ENCODE assay signal across 8 cellular contexts in the genomic region with DNA sequence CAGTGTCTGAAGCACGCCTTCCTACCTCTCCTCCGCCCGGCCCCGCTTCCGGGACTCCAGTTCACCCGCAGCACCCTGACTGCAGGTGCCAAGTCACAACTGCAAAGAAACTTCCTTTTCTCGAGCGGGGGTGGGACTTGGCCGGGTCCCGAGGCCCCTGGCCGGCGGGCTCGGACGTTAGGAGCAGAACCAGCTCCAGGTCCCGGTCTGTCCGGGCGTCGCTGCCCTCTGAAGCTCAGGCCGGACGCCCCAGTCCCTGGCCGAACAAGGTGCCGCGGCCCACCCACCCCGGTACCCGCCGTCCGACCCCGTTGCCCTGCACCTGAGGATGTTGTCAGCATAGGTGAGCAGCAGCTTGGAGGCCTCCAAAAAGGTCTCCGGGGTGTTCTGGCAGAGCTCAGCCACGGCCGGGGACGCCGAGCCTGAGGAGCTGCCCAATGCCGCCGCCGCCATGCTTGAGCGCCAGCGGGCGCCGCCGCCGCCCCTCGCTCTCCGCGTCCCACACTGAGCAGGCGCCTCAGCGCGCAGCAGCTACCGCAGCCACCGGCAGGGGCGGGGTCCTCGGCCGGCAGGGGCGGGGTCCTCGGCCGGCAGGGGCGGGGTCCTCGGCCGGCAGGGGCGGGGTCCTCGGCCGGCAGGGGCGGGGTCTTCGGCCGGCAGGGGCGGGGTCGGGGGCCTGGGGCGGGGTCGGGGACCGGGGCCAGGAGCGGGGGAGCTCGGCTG. TPM values are rescaled to one million over a fixed set of nuclear protein-coding genes. Genes with fewer than 3 reads are reported as not detected.
DNase-seq lines count a peak whose midpoint lies in the region; ATAC-seq and TF ChIP-seq lines count a peak whose summit lies in the region.

Gene NGLY1, minus strand, starts transcription at position 506 of the 723 bp plus-strand sequence. Its CDS starts 53 bp downstream, at position 453.

- DNase-seq in HFFc6, result peak; percentile 73
- DNase-seq in NAMALWA (ENCODE audit: low spot score), result peak; percentile 92
- peak; percentile 70 for DNase-seq in amniotic epithelial cell (ENCODE audit: low read depth)
- peak; percentile 86 for DNase-seq in left ventricle myocardium inferior
- DNase-seq in psoas muscle, result peak; percentile 87 to 93
- DNase-seq in ureter (ENCODE audit: low spot score), result peak; percentile 85

- 0% methylated on average over 34 to 71 of the region's 72 CpGs for WGBS in psoas muscle, 3 donors

- peak within 1 kb of the TSS; percentile 77 for H3K27ac Mint-ChIP-seq in HFFc6
- H3K27ac Mint-ChIP-seq in T-helper 1 cell treated with Interleukin-12 subunit alpha and Interleukin-12 subunit beta and Interleukin-4 antibody, amounts not matched to agents 30 μg/mL and 1 μg/mL, for 36 hours, result peak within 1 kb of the TSS; percentile 88

- peak within 1 kb of the TSS; percentile 92 for H3K4me3 Mint-ChIP-seq in HFFc6
- peak within 1 kb of the TSS; percentile 87 for H3K4me3 Mint-ChIP-seq in T-helper 1 cell treated with Interleukin-12 subunit alpha and Interleukin-12 subunit beta and Interleukin-4 antibody, amounts not matched to agents 30 μg/mL and 1 μg/mL, for 36 hours

- H3K4me3 ChIP-seq in GM12875 (ENCODE audit: low read depth, low read length) (peak within 1 kb of the TSS; percentile 74), left ventricle myocardium inferior (peak within 1 kb of the TSS; percentile 95), psoas muscle (peak within 1 kb of the TSS; percentile 93)

- H3K27ac ChIP-seq in left ventricle myocardium inferior (replicated peaks) (peak within 1 kb of the TSS; percentile 93), psoas muscle (peak within 1 kb of the TSS; percentile 96)

- peak; percentile 94 to 96 (median 95) for ATAC-seq in psoas muscle

- H3K9me3 Mint-ChIP-seq in HFFc6, result no peaks in the 10 kb centered on the region
- no peaks in the 10 kb centered on the region for H3K9me3 Mint-ChIP-seq in T-helper 1 cell treated with Interleukin-12 subunit alpha and Interleukin-12 subunit beta and Interleukin-4 antibody, amounts not matched to agents 30 μg/mL and 1 μg/mL, for 36 hours

- H3K9me3 ChIP-seq in left ventricle myocardium inferior (replicated peaks) (no peaks in the 10 kb centered on the region), psoas muscle (no peaks in the 10 kb centered on the region)

- H3K36me3 Mint-ChIP-seq in HFFc6 (ENCODE audit: low read depth), result no peaks in the 10 kb centered on the region
- peaks cover 15% of the 10 kb centered on the region for H3K36me3 Mint-ChIP-seq in T-helper 1 cell treated with Interleukin-12 subunit alpha and Interleukin-12 subunit beta and Interleukin-4 antibody, amounts not matched to agents 30 μg/mL and 1 μg/mL, for 36 hours (ENCODE audit: low read depth)

- H3K27me3 ChIP-seq in left ventricle myocardium inferior (ENCODE audit: low read depth) (no peaks in the 10 kb centered on the region), psoas muscle (ENCODE audit: insufficient read depth in 3 of 3, low read length in 2 of 3) (no peaks in the 10 kb centered on the region)

- no peaks in the 10 kb centered on the region for H3K27me3 Mint-ChIP-seq in HFFc6 (ENCODE audit: insufficient read depth)
- no peaks in the 10 kb centered on the region for H3K27me3 Mint-ChIP-seq in T-helper 1 cell treated with Interleukin-12 subunit alpha and Interleukin-12 subunit beta and Interleukin-4 antibody, amounts not matched to agents 30 μg/mL and 1 μg/mL, for 36 hours (ENCODE audit: low read depth)

- intact Hi-C loops in left ventricle myocardium inferior (cut with micrococcal nuclease), result no loop called here
- intact Hi-C loops in psoas muscle (cut with DNase I), result loop anchor here (2.0 to 10.0 kb wide), 3 partner anchors 116 to 348 kb away; partner anchors contain the start of gene TOP2B (in 1 of the 2)

- TF ChIP-seq CTCF in GM12875 (IDR thresholded peaks at IDR 0.05; ENCODE audit: borderline replicate concordance, insufficient read depth, low read depth, low read length), result 0 out of 2 replicates have a peak, but pooled peaks have one; percentile 1
- peak; percentile 51 for TF ChIP-seq CTCF in HFFc6 (IDR thresholded peaks at IDR 0.05)
- peak; percentile 50 for TF ChIP-seq CTCF in left ventricle myocardium inferior (IDR thresholded peaks at IDR 0.05; ENCODE audit: borderline replicate concordance)
- TF ChIP-seq CTCF in psoas muscle (IDR thresholded peaks at IDR 0.05), result peak; percentile 10

- H3K4me1 ChIP-seq in left ventricle myocardium inferior (peaks cover 39% of the 10 kb centered on the region), psoas muscle (peaks cover 19% of the 10 kb centered on the region)

- peaks cover 2% of the 10 kb centered on the region for H3K36me3 ChIP-seq in left ventricle myocardium inferior
- H3K36me3 ChIP-seq in psoas muscle (ENCODE audit: insufficient read depth in 1 of 2, low read depth in 1 of 2), result peaks cover 0 to 6% of the 10 kb centered on the region in 2 donors

- peaks cover 33% of the 10 kb centered on the region for H3K4me1 Mint-ChIP-seq in HFFc6 (ENCODE audit: low read depth)
- H3K4me1 Mint-ChIP-seq in T-helper 1 cell treated with Interleukin-12 subunit alpha and Interleukin-12 subunit beta and Interleukin-4 antibody, amounts not matched to agents 30 μg/mL and 1 μg/mL, for 36 hours (ENCODE audit: low read depth), result peaks cover 38% of the 10 kb centered on the region

RNA-seq across cellular contexts. Expression of gene NGLY1, which starts in this region (rescaled TPM):
- total RNA-seq in HFFc6 (2021; fragmentation: NEBNext Ultra II Directional; extraction: Animal tissue kit (Norgen Biotek cat#: 25700)), result 10 to 100 TPM; 21.7 to 27.6 (median 24.3) TPM
- total RNA-seq in left ventricle myocardium inferior, result 27.7 TPM
- total RNA-seq in psoas muscle, result 10 to 100 TPM; 37.5 to 73.0 (median 53.2) TPM
- 10 to 100 TPM; 37.2 to 78.4 (median 59.2) TPM for polyA plus RNA-seq in psoas muscle
- 54.3 TPM for total RNA-seq in ureter

Comparison
In these comparisons a context has a peak if more than half of its experiments do, and no peak if none do; other contexts are left out.
1. Peak in every context shown above with its lines: DNase-seq, ATAC-seq, H3K4me3 ChIP-seq and H3K27ac ChIP-seq.
2. CTCF ChIP-seq: peak in every context shown above with its lines; median percentile 51 in HFFc6; 50 in left ventricle myocardium inferior; 10 in psoas muscle; 1 in GM12875.